In the genomic region with DNA sequence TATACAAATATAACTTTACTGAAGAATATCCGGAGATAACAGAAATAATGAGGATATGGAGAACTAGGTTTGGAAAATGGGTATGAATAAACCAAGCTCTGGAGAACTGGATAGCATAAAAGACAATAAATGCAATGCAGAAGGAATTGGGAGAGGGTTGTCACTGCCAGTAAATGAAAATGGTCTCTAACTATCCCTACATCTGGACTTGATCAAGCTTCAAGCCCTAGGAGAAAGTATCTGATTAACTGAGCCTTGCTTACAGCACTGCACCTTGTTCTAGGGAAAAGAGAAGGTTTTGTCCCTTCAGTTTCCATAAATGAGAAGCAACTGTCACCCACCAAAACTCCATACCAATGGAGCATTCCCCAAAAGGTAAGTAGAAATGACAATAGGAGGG, we compare ENCODE assay signal across 23 cellular contexts.
"Had no signal": no experiment of that assay in that cellular context is flagged by ENCODE, and none has a peak within 500 bp of the region (broad histone marks: within the 10 kb centered on the region; RNA-seq: fewer than 3 reads in every experiment).

No MANE protein-coding gene starts in this region.

- H3K27me3 Mint-ChIP-seq: memory B cell; stimulated activated naive B cell treated with anti-CD40 and anti-IgM and Interleukin-4, amounts not matched to agents 10 μg/mL and 1 μg/mL and 100 μg/mL, for 72 hours; stimulated activated naive CD8-positive, alpha-beta T cell treated with anti-CD3 and anti-CD28 coated beads, Interleukin-15, Interleukin-2, amounts not matched to agents 100 ng/mL and 50 ng/mL, for 24 hours had no signal

- H3K4me1 Mint-ChIP-seq: memory B cell; natural killer cell; stimulated activated naive B cell treated with anti-CD40 and anti-IgM and Interleukin-4, amounts not matched to agents 10 μg/mL and 1 μg/mL and 100 μg/mL, for 72 hours had no signal

- H3K27ac ChIP-seq: dorsolateral prefrontal cortex, epithelial cell of prostate, foreskin keratinocyte, ovary, psoas muscle, skin epidermis, spleen, thyroid gland, vagina had no signal

- H3K9me3 Mint-ChIP-seq: memory B cell; natural killer cell; stimulated activated naive B cell treated with anti-CD40 and anti-IgM and Interleukin-4, amounts not matched to agents 10 μg/mL and 1 μg/mL and 100 μg/mL, for 72 hours; stimulated activated naive CD8-positive, alpha-beta T cell treated with anti-CD3 and anti-CD28 coated beads, Interleukin-15, Interleukin-2, amounts not matched to agents 100 ng/mL and 50 ng/mL, for 24 hours had no signal

- ATAC-seq: esophagus mucosa; foreskin keratinocyte; left ventricle myocardium superior; natural killer cell; psoas muscle; right cardiac atrium; stimulated activated naive B cell treated with anti-CD40 and anti-IgM and Interleukin-4, amounts not matched to agents 10 μg/mL and 1 μg/mL and 100 μg/mL, for 72 hours had no signal

- H3K36me3 ChIP-seq: ovary, spleen, thyroid gland, vagina had no signal

- DNase-seq: dorsolateral prefrontal cortex; effector CD4-positive, alpha-beta T cell; foreskin keratinocyte; hypothalamus; left ventricle myocardium superior; natural killer cell; occipital lobe; ovary; posterior cingulate gyrus; psoas muscle; right cardiac atrium; spleen; stimulated activated CD4-positive, alpha-beta T cell treated with anti-CD3 and anti-CD28 coated beads, Interleukin-4, amount 100 ng/mL, for 4 hours; stimulated activated naive B cell treated with anti-CD40 and anti-IgM and Interleukin-4, amounts not matched to agents 10 μg/mL and 1 μg/mL and 100 μg/mL, for 72 hours; thyroid gland; trophoblast cell had no signal

- H3K27me3 ChIP-seq: dorsolateral prefrontal cortex, foreskin keratinocyte, ovary, spleen, thyroid gland, vagina had no signal

- H3K4me3 ChIP-seq: dorsolateral prefrontal cortex, lung, ovary, psoas muscle, skin epidermis, spleen, thyroid gland, vagina had no signal

- H3K4me1 ChIP-seq: foreskin keratinocyte, psoas muscle, thyroid gland, vagina had no signal

- H3K4me3 Mint-ChIP-seq: memory B cell; natural killer cell; stimulated activated naive B cell treated with anti-CD40 and anti-IgM and Interleukin-4, amounts not matched to agents 10 μg/mL and 1 μg/mL and 100 μg/mL, for 72 hours; stimulated activated naive CD8-positive, alpha-beta T cell treated with anti-CD3 and anti-CD28 coated beads, Interleukin-15, Interleukin-2, amounts not matched to agents 100 ng/mL and 50 ng/mL, for 24 hours had no signal

- H3K27ac Mint-ChIP-seq: memory B cell; natural killer cell; stimulated activated naive B cell treated with anti-CD40 and anti-IgM and Interleukin-4, amounts not matched to agents 10 μg/mL and 1 μg/mL and 100 μg/mL, for 72 hours; stimulated activated naive CD8-positive, alpha-beta T cell treated with anti-CD3 and anti-CD28 coated beads, Interleukin-15, Interleukin-2, amounts not matched to agents 100 ng/mL and 50 ng/mL, for 24 hours had no signal

- H3K9me3 ChIP-seq: ovary, psoas muscle, spleen, thyroid gland, vagina had no signal
